Comparison of ENCODE assay signal across 8 cellular contexts in the genomic region with DNA sequence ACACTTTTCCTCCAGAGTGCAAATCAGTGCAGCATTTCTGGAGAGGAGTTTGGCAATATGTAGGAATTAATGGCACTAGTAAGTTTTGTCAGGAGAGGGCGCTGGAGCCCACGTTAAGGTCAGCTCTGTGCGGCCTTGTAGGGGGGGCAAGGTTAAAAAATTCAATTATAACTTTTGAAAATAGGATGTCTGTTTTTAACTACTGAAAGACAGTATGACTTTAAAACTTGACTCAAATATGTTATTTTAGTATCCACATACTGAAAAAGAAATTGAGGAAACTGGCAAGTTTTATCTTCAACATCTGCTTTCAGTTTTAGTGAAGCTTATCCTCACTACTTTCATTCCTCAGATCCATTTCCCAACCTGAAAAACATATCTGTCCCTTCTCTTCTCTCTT. TPM values are rescaled to one million over a fixed set of nuclear protein-coding genes. Genes with fewer than 3 reads are reported as not detected.
DNase-seq lines count a peak whose midpoint lies in the region; ATAC-seq and TF ChIP-seq lines count a peak whose summit lies in the region.

No MANE protein-coding gene starts in this region.

- no peak overlapping the region for H3K27ac ChIP-seq in SK-N-SH (ENCODE audit: low read depth in 2 of 2, low read length in 1 of 2)
- no peak overlapping the region for H3K27ac ChIP-seq in naive thymus-derived CD4-positive, alpha-beta T cell (ENCODE audit: low read depth, low read length)

- no peaks in the 10 kb centered on the region for H3K9me3 Mint-ChIP-seq in effector memory CD8-positive, alpha-beta T cell
- H3K9me3 Mint-ChIP-seq in naive thymus-derived CD4-positive, alpha-beta T cell, result peaks cover 0 to 4% (median 0%) of the 10 kb centered on the region in 11 donors
- peaks cover 4% of the 10 kb centered on the region for H3K9me3 Mint-ChIP-seq in activated T-helper 2 cell treated with anti-CD3 and anti-CD28 coated beads, Interferon-gamma antibody, Interleukin-2, Interleukin-4, amounts not matched to agents 10 μg/mL and 5 μg/mL and 100 μg/mL, durations not matched to agents 14 hours and 24 hours and 36 hours

- intact Hi-C loops in naive thymus-derived CD4-positive, alpha-beta T cell (cut with micrococcal nuclease), result loop anchor here in 1 of 2 donors (5.0 kb wide), 1 partner anchor 114 kb away; no protein-coding TSS in a partner anchor
- intact Hi-C loops in activated T-helper 2 cell treated with anti-CD3 and anti-CD28 coated beads, Interferon-gamma antibody, Interleukin-2, Interleukin-4, amounts not matched to agents 10 μg/mL and 5 μg/mL and 100 μg/mL, durations not matched to agents 14 hours and 24 hours and 36 hours (cut with micrococcal nuclease), result no loop called here

- no peak overlapping the region for H3K4me2 ChIP-seq in SK-N-SH

- no peak overlapping the region for H2AFZ ChIP-seq in SK-N-SH (ENCODE audit: low read depth)

- CTCF ChIA-PET in SK-N-SH (lab: Yijun Ruan, JAX), result interaction anchor here (0.9 to 1.6 kb wide), 3 partner anchors 11 to 431 kb away, joined by 3 to 5 read pairs (median 3); no protein-coding TSS in a partner anchor
- CTCF ChIA-PET in naive thymus-derived CD4-positive, alpha-beta T cell (lab: Charles Lee), result interaction anchor here (0.6 to 0.9 kb wide), 2 partner anchors 113 to 633 kb away, joined by 4 read pairs; no protein-coding TSS in a partner anchor

- H3K27ac Mint-ChIP-seq in effector memory CD8-positive, alpha-beta T cell, result no peak overlapping the region
- H3K27ac Mint-ChIP-seq in naive thymus-derived CD4-positive, alpha-beta T cell, result no peak overlapping the region
- no peak overlapping the region for H3K27ac Mint-ChIP-seq in activated T-helper 2 cell treated with anti-CD3 and anti-CD28 coated beads, Interferon-gamma antibody, Interleukin-2, Interleukin-4, amounts not matched to agents 10 μg/mL and 5 μg/mL and 100 μg/mL, durations not matched to agents 14 hours and 24 hours and 36 hours

- no peaks in the 10 kb centered on the region for H3K4me1 ChIP-seq in SK-N-SH (ENCODE audit: control insufficient read depth in 1 of 2, insufficient read depth in 2 of 2, low read depth in 1 of 2, low read length in 1 of 2)
- no peaks in the 10 kb centered on the region for H3K4me1 ChIP-seq in naive thymus-derived CD4-positive, alpha-beta T cell (ENCODE audit: control insufficient read depth in 2 of 2, insufficient read depth in 2 of 2, low read length in 2 of 2)

- DNase-seq in D341Med (ENCODE audit: low spot score) (peak; percentile 50), SK-N-SH (peak; percentile 17), UCSD-AML1 (lab: John Stamatoyannopoulos, UW; ENCODE audit: unreplicated experiment) (no peak)
- peak; percentile 5 to 32 (median 30) for DNase-seq in effector memory CD8-positive, alpha-beta T cell
- peak in 6 of 9 donors; percentile 5 to 41 (median 21) for DNase-seq in naive thymus-derived CD4-positive, alpha-beta T cell
- DNase-seq in activated T-helper 2 cell treated with anti-CD3 and anti-CD28 coated beads, Interferon-gamma antibody, Interleukin-2, Interleukin-4, amounts not matched to agents 10 μg/mL and 5 μg/mL and 100 μg/mL, durations not matched to agents 14 hours and 24 hours and 36 hours (ENCODE audit: low spot score), result no peak

- H3K36me3 Mint-ChIP-seq in effector memory CD8-positive, alpha-beta T cell (ENCODE audit: insufficient read depth), result peaks cover 28% of the 10 kb centered on the region
- H3K36me3 Mint-ChIP-seq in naive thymus-derived CD4-positive, alpha-beta T cell, result peaks cover 5 to 23% (median 8%) of the 10 kb centered on the region in 5 donors
- peaks cover 13% of the 10 kb centered on the region for H3K36me3 Mint-ChIP-seq in activated T-helper 2 cell treated with anti-CD3 and anti-CD28 coated beads, Interferon-gamma antibody, Interleukin-2, Interleukin-4, amounts not matched to agents 10 μg/mL and 5 μg/mL and 100 μg/mL, durations not matched to agents 14 hours and 24 hours and 36 hours (ENCODE audit: low read depth)

- peaks cover 17 to 50% of the 10 kb centered on the region in 2 experiments for H3K36me3 ChIP-seq in SK-N-SH (replicated peaks in 1 of 2; ENCODE audit: control insufficient read depth in 1 of 2, insufficient read depth in 2 of 2, low read length in 1 of 2)
- peaks cover 0 to 18% (median 0%) of the 10 kb centered on the region in 3 experiments for H3K36me3 ChIP-seq in naive thymus-derived CD4-positive, alpha-beta T cell (ENCODE audit: control insufficient read depth in 2 of 3, insufficient read depth in 3 of 3, low read length in 3 of 3)

- H4K20me1 ChIP-seq in SK-N-SH (ENCODE audit: insufficient read depth), result no peaks in the 10 kb centered on the region

- peak overlapping the region in 1 of 2 experiments; percentile 36; a peak in 1 of 4 replicates for H3K4me3 ChIP-seq in SK-N-SH (ENCODE audit: low read depth in 2 of 2, low read length in 1 of 2)
- H3K4me3 ChIP-seq in naive thymus-derived CD4-positive, alpha-beta T cell (ENCODE audit: low read length), result no peak overlapping the region

- no peak overlapping the region for H3K9ac ChIP-seq in SK-N-SH

- H3K27me3 ChIP-seq in SK-N-SH (ENCODE audit: insufficient read depth), result no peaks in the 10 kb centered on the region
- no peaks in the 10 kb centered on the region for H3K27me3 ChIP-seq in naive thymus-derived CD4-positive, alpha-beta T cell (ENCODE audit: control insufficient read depth in 2 of 2, insufficient read depth in 2 of 2, low read length in 2 of 2)

- H3K9me3 ChIP-seq in SK-N-SH, result no peaks in the 10 kb centered on the region
- no peaks in the 10 kb centered on the region for H3K9me3 ChIP-seq in naive thymus-derived CD4-positive, alpha-beta T cell (ENCODE audit: control insufficient read depth in 2 of 3, low read length in 3 of 3)

- TF ChIP-seq EP300 in SK-N-SH (IDR thresholded peaks at IDR 0.05; ENCODE audit: borderline replicate concordance in 1 of 2, low read depth in 1 of 2, low read length in 1 of 2), result no peak

- H3K79me2 ChIP-seq in SK-N-SH (ENCODE audit: insufficient read depth), result no peaks in the 10 kb centered on the region; the same call in 1 of the 2 replicates

- TF ChIP-seq RAD21 in SK-N-SH (IDR thresholded peaks at IDR 0.05; ENCODE audit: low read length), result peak; percentile 47

- peak; percentile 37 for TF ChIP-seq CTCF in SK-N-SH (IDR thresholded peaks at IDR 0.05)

- ATAC-seq in GM19035 (IDR thresholded peaks at IDR 0.05; ENCODE audit: unreplicated experiment), result peak; percentile 64
- ATAC-seq in HG03139 (IDR thresholded peaks at IDR 0.05; ENCODE audit: unreplicated experiment), result peak; percentile 79
- peak; percentile 41 for ATAC-seq in effector memory CD8-positive, alpha-beta T cell (replicated peaks)
- peak; percentile 64 for ATAC-seq in naive thymus-derived CD4-positive, alpha-beta T cell

- no peaks in the 10 kb centered on the region for H3K9me2 ChIP-seq in SK-N-SH

- POLR2A ChIA-PET in SK-N-SH (lab: Yijun Ruan, JAX), result no interaction called here
- POLR2A ChIA-PET in naive thymus-derived CD4-positive, alpha-beta T cell (lab: Charles Lee), result no interaction called here

- H3K4me3 Mint-ChIP-seq in effector memory CD8-positive, alpha-beta T cell, result no peak overlapping the region
- no peak overlapping the region for H3K4me3 Mint-ChIP-seq in naive thymus-derived CD4-positive, alpha-beta T cell
- H3K4me3 Mint-ChIP-seq in activated T-helper 2 cell treated with anti-CD3 and anti-CD28 coated beads, Interferon-gamma antibody, Interleukin-2, Interleukin-4, amounts not matched to agents 10 μg/mL and 5 μg/mL and 100 μg/mL, durations not matched to agents 14 hours and 24 hours and 36 hours (ENCODE audit: low read depth), result no peak overlapping the region

- no peaks in the 10 kb centered on the region for H3K4me1 Mint-ChIP-seq in effector memory CD8-positive, alpha-beta T cell (ENCODE audit: low read depth in 2 of 2)
- H3K4me1 Mint-ChIP-seq in naive thymus-derived CD4-positive, alpha-beta T cell, result peaks cover 0 to 6% (median 0%) of the 10 kb centered on the region in 7 donors
- peaks cover 9% of the 10 kb centered on the region for H3K4me1 Mint-ChIP-seq in activated T-helper 2 cell treated with anti-CD3 and anti-CD28 coated beads, Interferon-gamma antibody, Interleukin-2, Interleukin-4, amounts not matched to agents 10 μg/mL and 5 μg/mL and 100 μg/mL, durations not matched to agents 14 hours and 24 hours and 36 hours (ENCODE audit: low read depth)

- 86% methylated on average over 3 of the region's 3 CpGs for WGBS in SK-N-SH (ENCODE audit: low lambda C conversion rate)

- H3K27me3 Mint-ChIP-seq in effector memory CD8-positive, alpha-beta T cell, result no peaks in the 10 kb centered on the region
- H3K27me3 Mint-ChIP-seq in naive thymus-derived CD4-positive, alpha-beta T cell, result no peaks in the 10 kb centered on the region
- H3K27me3 Mint-ChIP-seq in activated T-helper 2 cell treated with anti-CD3 and anti-CD28 coated beads, Interferon-gamma antibody, Interleukin-2, Interleukin-4, amounts not matched to agents 10 μg/mL and 5 μg/mL and 100 μg/mL, durations not matched to agents 14 hours and 24 hours and 36 hours (ENCODE audit: low read depth), result no peaks in the 10 kb centered on the region

- peaks cover 9% of the 10 kb centered on the region for H3F3A ChIP-seq in SK-N-SH (replicated peaks; ENCODE audit: insufficient read depth)

TF ChIP-seq in SK-N-SH, 30 proteins besides CTCF, POLR2A, EP300 and RAD21:
- TF ChIP-seq FOSL2 (IDR thresholded peaks at IDR 0.05; ENCODE audit: borderline replicate concordance, low read depth) (no peak), SMC3 (IDR thresholded peaks at IDR 0.05; ENCODE audit: low read depth, low read length) (0 out of 2 replicates have a peak, but pooled peaks have one; percentile 8), EZH2phosphoT487 (IDR thresholded peaks at IDR 0.05; ENCODE audit: borderline replicate concordance, low read depth) (no peak)

RNA-seq across cellular contexts. Expression of a gene that starts 30.9 kb away (rescaled TPM):
- polyA plus RNA-seq in SK-N-SH (2012; rRNA removed), result 0.05 and 0.13 TPM in 2 replicates
- 0.06 and 0.08 TPM in 2 replicates for polyA plus RNA-seq in SK-N-SH (2012; cell fraction: cytosol; rRNA removed)
- polyA plus RNA-seq in SK-N-SH (2012; cell fraction: nucleus; rRNA removed), result 0.31 TPM in 2 replicates
- under 1 TPM; 0.19 to 0.89 (median 0.37) TPM for total RNA-seq in naive thymus-derived CD4-positive, alpha-beta T cell
- under 1 TPM in 1 of 2 donors, not detected in 1; 0.09 TPM for polyA plus RNA-seq in naive thymus-derived CD4-positive, alpha-beta T cell
- total RNA-seq in activated T-helper 2 cell treated with anti-CD3 and anti-CD28 coated beads, Interferon-gamma antibody, Interleukin-2, Interleukin-4, amounts not matched to agents 10 μg/mL and 5 μg/mL and 100 μg/mL, durations not matched to agents 14 hours and 24 hours and 36 hours, result 0.16 and 0.32 TPM in 2 replicates

RNA-seq across cellular contexts. Expression of a gene that starts 37.4 kb away (rescaled TPM):
- polyA plus RNA-seq in SK-N-SH (2012; rRNA removed), result 13.2 and 17.7 TPM in 2 replicates
- polyA plus RNA-seq in SK-N-SH (2012; cell fraction: cytosol; rRNA removed), result 23.1 and 27.5 TPM in 2 replicates
- polyA plus RNA-seq in SK-N-SH (2012; cell fraction: nucleus; rRNA removed), result 3.7 and 8.4 TPM in 2 replicates
- total RNA-seq in naive thymus-derived CD4-positive, alpha-beta T cell, result 10 to 100 TPM; 34.3 to 74.4 (median 61.0) TPM
- polyA plus RNA-seq in naive thymus-derived CD4-positive, alpha-beta T cell, result 10 to 100 TPM; 75.0 to 76.2 TPM
- 14.2 and 14.8 TPM in 2 replicates for total RNA-seq in activated T-helper 2 cell treated with anti-CD3 and anti-CD28 coated beads, Interferon-gamma antibody, Interleukin-2, Interleukin-4, amounts not matched to agents 10 μg/mL and 5 μg/mL and 100 μg/mL, durations not matched to agents 14 hours and 24 hours and 36 hours

Comparison
In these comparisons a context has a peak if more than half of its experiments do, and no peak if none do; other contexts are left out.
1. DNase-seq: peak in D341Med (single experiment), SK-N-SH (single experiment), effector memory CD8-positive, alpha-beta T cell (3 of 3) and naive thymus-derived CD4-positive, alpha-beta T cell (6 of 9); none in activated T-helper 2 cell treated with anti-CD3 and anti-CD28 coated beads, Interferon-gamma antibody, Interleukin-2, Interleukin-4, amounts not matched to agents 10 μg/mL and 5 μg/mL and 100 μg/mL, durations not matched to agents 14 hours and 24 hours and 36 hours (single experiment) and UCSD-AML1 (single experiment).
2. Peak in every context shown above with its lines, with median percentiles within 50 percentile points of each other: ATAC-seq.